18 cellular contexts compared by ENCODE assay signal in the genomic region with DNA sequence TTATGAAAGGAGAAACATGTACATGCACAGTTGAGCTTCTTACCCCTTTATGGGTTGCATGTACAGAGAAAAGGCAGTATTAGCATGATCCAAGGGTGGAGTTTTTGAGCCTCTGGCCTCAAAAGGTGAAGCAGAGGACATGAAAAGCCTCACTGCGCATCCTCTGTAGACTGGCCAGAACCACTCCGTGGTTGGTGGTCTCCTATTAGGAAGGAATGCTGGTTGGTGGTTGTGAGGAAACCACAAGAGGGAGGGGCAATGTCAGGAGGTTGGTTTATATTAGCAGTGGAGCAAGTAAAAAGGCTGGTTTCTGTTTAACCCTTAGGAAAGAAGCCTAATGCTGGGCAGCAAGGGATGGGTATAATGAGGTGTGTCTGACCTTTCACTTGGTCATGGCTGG. TPM values are rescaled to one million over a fixed set of nuclear protein-coding genes. Genes with fewer than 3 reads are reported as not detected.
DNase-seq lines count a peak whose midpoint lies in the region; ATAC-seq and TF ChIP-seq lines count a peak whose summit lies in the region.
"Had no signal": no experiment of that assay in that cellular context is flagged by ENCODE, and none has a peak within 500 bp of the region (broad histone marks: within the 10 kb centered on the region; RNA-seq: fewer than 3 reads in every experiment).

No MANE protein-coding gene starts in this region.

- no peak overlapping the region for H3K27ac ChIP-seq in PC-9
- H3K27ac ChIP-seq: spleen, WERI-Rb-1 had no signal

- no peak overlapping the region for H3K27ac Mint-ChIP-seq in activated CD4-positive, alpha-beta T cell treated with anti-CD3 and anti-CD28 coated beads, Interleukin-2, amount 10 ng/mL, durations not matched to agents 7 days and 5 days
- H3K27ac Mint-ChIP-seq in natural killer cell = peak overlapping the region; percentile 16 to 64
- H3K27ac Mint-ChIP-seq: activated T-helper 2 cell treated with anti-CD3 and anti-CD28 coated beads, Interferon-gamma antibody, Interleukin-2, Interleukin-4, amounts not matched to agents 10 μg/mL and 5 μg/mL and 100 μg/mL, durations not matched to agents 14 hours and 24 hours and 36 hours; endodermal cell had no signal

- no TSS peak for BruUV-seq in PC-9 (replicated peaks; lab: Mats Ljungman, UMichigan)

- H3K4me3 ChIP-seq in NB4 (ENCODE audit: low read depth, low read length) (no peak overlapping the region), PC-9 (no peak overlapping the region)
- H3K4me3 ChIP-seq: spleen had no signal

- no peaks in the 10 kb centered on the region for H3K27me3 ChIP-seq in PC-9 (ENCODE audit: insufficient read depth, low read depth)
- H3K27me3 ChIP-seq: BE2C, spleen had no signal

- POLR2A ChIA-PET in activated CD4-positive, alpha-beta T cell treated with anti-CD3 and anti-CD28 coated beads, Interleukin-2, amount 10 ng/mL, durations not matched to agents 7 days and 5 days (lab: Charles Lee) = interaction anchor here (0.6 kb wide), 1 partner anchor 31 kb away, joined by 4 read pairs; no protein-coding TSS in a partner anchor
- POLR2A ChIA-PET in PC-9 (lab: Charles Lee; ENCODE audit: unreplicated experiment) = no interaction called here

- CTCF ChIA-PET in activated CD4-positive, alpha-beta T cell treated with anti-CD3 and anti-CD28 coated beads, Interleukin-2, amount 10 ng/mL, durations not matched to agents 7 days and 5 days (lab: Charles Lee) = interaction anchor here (1.2 to 2.0 kb wide), 2 partner anchors 11 to 44 kb away, joined by 3 to 4 read pairs; no protein-coding TSS in a partner anchor
- CTCF ChIA-PET in PC-9 (lab: Charles Lee) = no interaction called here

- H3K4me1 ChIP-seq in PC-9 (replicated peaks; ENCODE audit: insufficient read depth) = peaks cover 19% of the 10 kb centered on the region
- H3K4me1 ChIP-seq: BE2C had no signal

- no peak overlapping the region for H3K4me3 Mint-ChIP-seq in activated CD4-positive, alpha-beta T cell treated with anti-CD3 and anti-CD28 coated beads, Interleukin-2, amount 10 ng/mL, durations not matched to agents 7 days and 5 days
- peak overlapping the region; percentile 55 for H3K4me3 Mint-ChIP-seq in natural killer cell
- H3K4me3 Mint-ChIP-seq: endodermal cell had no signal

- H3F3A ChIP-seq in PC-9 (ENCODE audit: insufficient read depth, low read depth) = peaks cover 9% of the 10 kb centered on the region

- no peaks in the 10 kb centered on the region for H4K20me1 ChIP-seq in PC-9 (ENCODE audit: insufficient read depth)

- intact Hi-C loops in natural killer cell (cut with micrococcal nuclease) (no loop called here), PC-9 (cut with micrococcal nuclease; ENCODE audit: unreplicated experiment) (no loop called here)

- no peaks in the 10 kb centered on the region for H3K79me2 ChIP-seq in PC-9 (ENCODE audit: low read depth)

- peaks cover 16% of the 10 kb centered on the region for H3K4me1 Mint-ChIP-seq in activated CD4-positive, alpha-beta T cell treated with anti-CD3 and anti-CD28 coated beads, Interleukin-2, amount 10 ng/mL, durations not matched to agents 7 days and 5 days
- H3K4me1 Mint-ChIP-seq in natural killer cell = peaks cover 20 to 21% of the 10 kb centered on the region in 2 donors

- no peak overlapping the region for H2AFZ ChIP-seq in PC-9

- TF ChIP-seq POLR2A in NB4 (IDR thresholded peaks at IDR 0.05; ENCODE audit: extremely low read depth, insufficient read length) = no peak

- no peak overlapping the region for H3K4me2 ChIP-seq in PC-9

- H3K36me3 ChIP-seq in PC-9 (ENCODE audit: low read depth) = no peaks in the 10 kb centered on the region
- H3K36me3 ChIP-seq: BE2C, spleen, WERI-Rb-1 had no signal

- no peaks in the 10 kb centered on the region for H3K9me3 Mint-ChIP-seq in activated CD4-positive, alpha-beta T cell treated with anti-CD3 and anti-CD28 coated beads, Interleukin-2, amount 10 ng/mL, durations not matched to agents 7 days and 5 days
- no peaks in the 10 kb centered on the region for H3K9me3 Mint-ChIP-seq in natural killer cell
- H3K9me3 Mint-ChIP-seq: activated T-helper 2 cell treated with anti-CD3 and anti-CD28 coated beads, Interferon-gamma antibody, Interleukin-2, Interleukin-4, amounts not matched to agents 10 μg/mL and 5 μg/mL and 100 μg/mL, durations not matched to agents 14 hours and 24 hours and 36 hours; endodermal cell had no signal

- H3K36me3 Mint-ChIP-seq in activated CD4-positive, alpha-beta T cell treated with anti-CD3 and anti-CD28 coated beads, Interleukin-2, amount 10 ng/mL, durations not matched to agents 7 days and 5 days (ENCODE audit: low read depth) = no peaks in the 10 kb centered on the region
- H3K36me3 Mint-ChIP-seq in natural killer cell = no peaks in the 10 kb centered on the region

- ATAC-seq in natural killer cell = peak; percentile 57 to 83 (median 60)

- DNase-seq in activated CD4-positive, alpha-beta T cell treated with anti-CD3 and anti-CD28 coated beads, Interleukin-2, amount 10 ng/mL, durations not matched to agents 7 days and 5 days = peak; percentile 8
- no peak for DNase-seq in activated CD4-positive, alpha-beta T cell treated with anti-CD3 and anti-CD28 coated beads for 48 hours
- peak; percentile 53 for DNase-seq in NB4 (ENCODE audit: low read depth)
- DNase-seq in astrocyte of the hippocampus (ENCODE audit: low read depth, low spot score) = peak; percentile 88
- DNase-seq in natural killer cell = no peak
- no peak for DNase-seq in NCI-H2029 treated with DMSO at 0.1 percent for 48 hours (lab: John Stamatoyannopoulos, UW)
- DNase-seq in PC-9 = no peak
- DNase-seq in NOMO-1 treated with dmso at 0.1 percent for 144 hours (lab: John Stamatoyannopoulos, UW; ENCODE audit: unreplicated experiment) = no peak
- DNase-seq: 8988T; anterior cingulate cortex; BE2C; endodermal cell; midbrain; NCI-H446 treated with DMSO at 0.1 percent for 48 hours; NK-92 treated with Interleukin-12 subunit alpha and Interleukin-12 subunit beta, amount 100 ng/mL, for 24 hours; spleen; WERI-Rb-1 had no signal

- no peaks in the 10 kb centered on the region for H3K27me3 Mint-ChIP-seq in activated CD4-positive, alpha-beta T cell treated with anti-CD3 and anti-CD28 coated beads, Interleukin-2, amount 10 ng/mL, durations not matched to agents 7 days and 5 days
- H3K27me3 Mint-ChIP-seq in natural killer cell (ENCODE audit: low read depth in 2 of 2) = no peaks in the 10 kb centered on the region

- no peaks in the 10 kb centered on the region for H3K9me2 ChIP-seq in PC-9 (ENCODE audit: insufficient read depth)

- no peaks in the 10 kb centered on the region for H3K9me3 ChIP-seq in PC-9 (ENCODE audit: insufficient read depth, low read depth)
- H3K9me3 ChIP-seq: BE2C, spleen had no signal

- TF ChIP-seq CTCF in NB4 (IDR thresholded peaks at IDR 0.05; ENCODE audit: low read depth, low read length) = no peak
- TF ChIP-seq CTCF in natural killer cell (IDR thresholded peaks at IDR 0.05) = no peak
- TF ChIP-seq CTCF in PC-9 (conservative IDR thresholded peaks at IDR 0.05) = no peak

RNA-seq across cellular contexts. Expression of gene AHCYL2, which starts 37.5 kb away (rescaled TPM):
- 10 to 100 TPM in 1 of 2 experiments, 1 to 10 TPM in 1; 9.7 to 11.4 TPM for total RNA-seq in activated CD4-positive, alpha-beta T cell treated with anti-CD3 and anti-CD28 coated beads, Interleukin-2, amount 10 ng/mL, durations not matched to agents 7 days and 5 days
- total RNA-seq in natural killer cell (10 to 100 TPM; 11.6 to 15.2 (median 14.5) TPM), PC-9 (2021) (15.7 and 16.2 TPM in 2 replicates)

Comparison
In these comparisons a context has a peak if more than half of its experiments do, and no peak if none do; other contexts are left out.
1. DNase-seq: peak in activated CD4-positive, alpha-beta T cell treated with anti-CD3 and anti-CD28 coated beads, Interleukin-2, amount 10 ng/mL, durations not matched to agents 7 days and 5 days (single experiment), NB4 (single experiment) and astrocyte of the hippocampus (single experiment); none in activated CD4-positive, alpha-beta T cell treated with anti-CD3 and anti-CD28 coated beads for 48 hours (single experiment), natural killer cell (single experiment), NCI-H2029 treated with DMSO at 0.1 percent for 48 hours (single experiment), PC-9 (0 of 2) and NOMO-1 treated with dmso at 0.1 percent for 144 hours (single experiment).